ENCODE assay signal across 15 cellular contexts in genomic region chr1:210477328-210477924, GRCh38.
DNase-seq lines count a peak whose midpoint lies in the region; ATAC-seq, FAIRE-seq and TF ChIP-seq lines count a peak whose summit lies in the region.
"Had no signal": no experiment of that assay in that cellular context is flagged by ENCODE, and none has a peak within 500 bp of the region (broad histone marks: within the 10 kb centered on the region; RNA-seq: fewer than 3 reads in every experiment).

No MANE protein-coding gene starts in this region.

- DNase-seq in H54 (ENCODE audit: insufficient read length, low spot score): peak; percentile 3
- peak; percentile 38 for DNase-seq in LNCaP clone FGC (ENCODE audit: low read depth)
- no peak for DNase-seq in neural progenitor cell (ENCODE audit: low spot score)
- DNase-seq in NCI-H1048 (lab: John Stamatoyannopoulos, UW): no peak
- no peak for DNase-seq in activated T-cell treated with anti-CD3 and anti-CD28 coated beads, Interleukin-2, amount 50 U/mL, for 24 hours
- DNase-seq: CD4-positive, alpha-beta memory T cell; NCI-H1417; NCI-H526 treated with DMSO at 0.1 percent for 48 hours had no signal

- H3K4me3 ChIP-seq in LNCaP clone FGC (ENCODE audit: low read depth, low read length) (no peak overlapping the region), neural progenitor cell (no peak overlapping the region)
- H3K4me3 ChIP-seq: skin epidermis had no signal

- no peak for FAIRE-seq in H54 (lab: Jason Lieb, UNC)

- H3K4me1 ChIP-seq in neural progenitor cell: no peaks in the 10 kb centered on the region

- TF ChIP-seq CTCF in LNCaP clone FGC (IDR thresholded peaks at IDR 0.05; ENCODE audit: control insufficient read depth, extremely low read depth, insufficient read depth): 0 out of 2 replicates have a peak, but pooled peaks have one; percentile 25
- peak; percentile 12 for TF ChIP-seq CTCF in neural progenitor cell (IDR thresholded peaks at IDR 0.05)

- H3K27ac Mint-ChIP-seq in neural progenitor cell: no peak overlapping the region
- H3K27ac Mint-ChIP-seq in activated T-cell treated with anti-CD3 and anti-CD28 coated beads, Interleukin-2, amount 50 U/mL, for 24 hours: no peak overlapping the region
- H3K27ac Mint-ChIP-seq: activated naive CD4-positive, alpha-beta T cell treated with anti-CD3 and anti-CD28 coated beads, Interleukin-2, amount 50 U/mL, for 72 hours; CD4-positive, alpha-beta memory T cell; memory B cell had no signal

- H3K4me2 ChIP-seq in neural progenitor cell: no peak overlapping the region

- TF ChIP-seq POLR2A in H54 (IDR thresholded peaks at IDR 0.05; ENCODE audit: low read depth, low read length): no peak

- no peaks in the 10 kb centered on the region for H3K27me3 ChIP-seq in neural progenitor cell

- H3K4me3 Mint-ChIP-seq in neural progenitor cell: no peak overlapping the region
- H3K4me3 Mint-ChIP-seq in activated T-cell treated with anti-CD3 and anti-CD28 coated beads, Interleukin-2, amount 50 U/mL, for 24 hours: no peak overlapping the region
- H3K4me3 Mint-ChIP-seq: CD4-positive, alpha-beta memory T cell; memory B cell had no signal

- no peak overlapping the region for H3K9ac ChIP-seq in neural progenitor cell

- peaks cover 3% of the 10 kb centered on the region for H3K36me3 Mint-ChIP-seq in neural progenitor cell
- H3K36me3 Mint-ChIP-seq in activated T-cell treated with anti-CD3 and anti-CD28 coated beads, Interleukin-2, amount 50 U/mL, for 24 hours (ENCODE audit: low read depth): no peaks in the 10 kb centered on the region
- H3K36me3 Mint-ChIP-seq: activated naive CD4-positive, alpha-beta T cell treated with anti-CD3 and anti-CD28 coated beads, Interleukin-2, amount 50 U/mL, for 72 hours had no signal

- H2AFZ ChIP-seq in neural progenitor cell (replicated peaks): no peak overlapping the region

- no peaks in the 10 kb centered on the region for H3K27me3 Mint-ChIP-seq in neural progenitor cell (ENCODE audit: insufficient read depth, low read depth)
- no peaks in the 10 kb centered on the region for H3K27me3 Mint-ChIP-seq in activated T-cell treated with anti-CD3 and anti-CD28 coated beads, Interleukin-2, amount 50 U/mL, for 24 hours
- H3K27me3 Mint-ChIP-seq: CD4-positive, alpha-beta memory T cell; memory B cell had no signal

- no peaks in the 10 kb centered on the region for H3K9me3 Mint-ChIP-seq in neural progenitor cell
- no peaks in the 10 kb centered on the region for H3K9me3 Mint-ChIP-seq in activated T-cell treated with anti-CD3 and anti-CD28 coated beads, Interleukin-2, amount 50 U/mL, for 24 hours
- H3K9me3 Mint-ChIP-seq: activated naive CD4-positive, alpha-beta T cell treated with anti-CD3 and anti-CD28 coated beads, Interleukin-2, amount 50 U/mL, for 72 hours; CD4-positive, alpha-beta memory T cell; memory B cell had no signal

- no peaks in the 10 kb centered on the region for H3K9me3 ChIP-seq in neural progenitor cell (ENCODE audit: low read depth)

- ATAC-seq in SK-N-SH treated with all-trans-retinoic acid at 6 μM for 48 hours: peak; percentile 77
- no peak for ATAC-seq in GM21825 (IDR thresholded peaks at IDR 0.05; ENCODE audit: unreplicated experiment)
- ATAC-seq: activated naive CD4-positive, alpha-beta T cell treated with anti-CD3 and anti-CD28 coated beads, Interleukin-2, amount 50 U/mL, for 72 hours; esophagus mucosa had no signal

- H4K20me1 ChIP-seq in neural progenitor cell (ENCODE audit: low read depth): no peaks in the 10 kb centered on the region

- H3K27ac ChIP-seq in neural progenitor cell: no peak overlapping the region
- H3K27ac ChIP-seq: skin epidermis, VCaP had no signal

- peaks cover 7% of the 10 kb centered on the region for H3K4me1 Mint-ChIP-seq in neural progenitor cell
- no peaks in the 10 kb centered on the region for H3K4me1 Mint-ChIP-seq in activated T-cell treated with anti-CD3 and anti-CD28 coated beads, Interleukin-2, amount 50 U/mL, for 24 hours (ENCODE audit: low read depth)
- H3K4me1 Mint-ChIP-seq: CD4-positive, alpha-beta memory T cell had no signal

- H3F3A ChIP-seq in neural progenitor cell (ENCODE audit: low read depth): no peaks in the 10 kb centered on the region

- no peaks in the 10 kb centered on the region for H3K36me3 ChIP-seq in neural progenitor cell

- H3K79me2 ChIP-seq in neural progenitor cell (ENCODE audit: low read depth): no peaks in the 10 kb centered on the region

TF ChIP-seq in SK-N-SH treated with all-trans-retinoic acid at 6 μM for 48 hours, 23 proteins besides CTCF, POLR2A, EP300 and RAD21 (continues in another document):
- TF ChIP-seq ZFP3 (CRISPR knock-in tag; IDR thresholded peaks at IDR 0.05): no peak
- no peak for TF ChIP-seq GLIS3 (CRISPR knock-in tag; IDR thresholded peaks at IDR 0.05)
- TF ChIP-seq POU6F1 (CRISPR knock-in tag; IDR thresholded peaks at IDR 0.05; ENCODE audit: borderline replicate concordance, low read depth): no peak
- TF ChIP-seq ZNF70 (CRISPR knock-in tag; IDR thresholded peaks at IDR 0.05): no peak
- no peak for TF ChIP-seq TOX (CRISPR knock-in tag; IDR thresholded peaks at IDR 0.05; ENCODE audit: borderline replicate concordance)
- no peak for TF ChIP-seq ISL1 (CRISPR knock-in tag; IDR thresholded peaks at IDR 0.05)
- TF ChIP-seq, protein P1, sequence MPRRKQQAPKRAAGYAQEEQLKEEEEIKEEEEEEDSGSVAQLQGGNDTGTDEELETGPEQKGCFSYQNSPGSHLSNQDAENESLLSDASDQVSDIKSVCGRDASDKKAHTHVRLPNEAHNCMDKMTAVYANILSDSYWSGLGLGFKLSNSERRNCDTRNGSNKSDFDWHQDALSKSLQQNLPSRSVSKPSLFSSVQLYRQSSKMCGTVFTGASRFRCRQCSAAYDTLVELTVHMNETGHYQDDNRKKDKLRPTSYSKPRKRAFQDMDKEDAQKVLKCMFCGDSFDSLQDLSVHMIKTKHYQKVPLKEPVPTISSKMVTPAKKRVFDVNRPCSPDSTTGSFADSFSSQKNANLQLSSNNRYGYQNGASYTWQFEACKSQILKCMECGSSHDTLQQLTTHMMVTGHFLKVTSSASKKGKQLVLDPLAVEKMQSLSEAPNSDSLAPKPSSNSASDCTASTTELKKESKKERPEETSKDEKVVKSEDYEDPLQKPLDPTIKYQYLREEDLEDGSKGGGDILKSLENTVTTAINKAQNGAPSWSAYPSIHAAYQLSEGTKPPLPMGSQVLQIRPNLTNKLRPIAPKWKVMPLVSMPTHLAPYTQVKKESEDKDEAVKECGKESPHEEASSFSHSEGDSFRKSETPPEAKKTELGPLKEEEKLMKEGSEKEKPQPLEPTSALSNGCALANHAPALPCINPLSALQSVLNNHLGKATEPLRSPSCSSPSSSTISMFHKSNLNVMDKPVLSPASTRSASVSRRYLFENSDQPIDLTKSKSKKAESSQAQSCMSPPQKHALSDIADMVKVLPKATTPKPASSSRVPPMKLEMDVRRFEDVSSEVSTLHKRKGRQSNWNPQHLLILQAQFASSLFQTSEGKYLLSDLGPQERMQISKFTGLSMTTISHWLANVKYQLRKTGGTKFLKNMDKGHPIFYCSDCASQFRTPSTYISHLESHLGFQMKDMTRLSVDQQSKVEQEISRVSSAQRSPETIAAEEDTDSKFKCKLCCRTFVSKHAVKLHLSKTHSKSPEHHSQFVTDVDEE (CRISPR knock-in tag; IDR thresholded peaks at IDR 0.05): no peak
- TF ChIP-seq RARB (CRISPR knock-in tag; IDR thresholded peaks at IDR 0.05): no peak
- TF ChIP-seq BACH2 (CRISPR knock-in tag; IDR thresholded peaks at IDR 0.05; ENCODE audit: borderline replicate concordance): no peak
- no peak for TF ChIP-seq TCF4 (CRISPR knock-in tag; IDR thresholded peaks at IDR 0.05; ENCODE audit: borderline replicate concordance)
- TF ChIP-seq, protein P2, sequence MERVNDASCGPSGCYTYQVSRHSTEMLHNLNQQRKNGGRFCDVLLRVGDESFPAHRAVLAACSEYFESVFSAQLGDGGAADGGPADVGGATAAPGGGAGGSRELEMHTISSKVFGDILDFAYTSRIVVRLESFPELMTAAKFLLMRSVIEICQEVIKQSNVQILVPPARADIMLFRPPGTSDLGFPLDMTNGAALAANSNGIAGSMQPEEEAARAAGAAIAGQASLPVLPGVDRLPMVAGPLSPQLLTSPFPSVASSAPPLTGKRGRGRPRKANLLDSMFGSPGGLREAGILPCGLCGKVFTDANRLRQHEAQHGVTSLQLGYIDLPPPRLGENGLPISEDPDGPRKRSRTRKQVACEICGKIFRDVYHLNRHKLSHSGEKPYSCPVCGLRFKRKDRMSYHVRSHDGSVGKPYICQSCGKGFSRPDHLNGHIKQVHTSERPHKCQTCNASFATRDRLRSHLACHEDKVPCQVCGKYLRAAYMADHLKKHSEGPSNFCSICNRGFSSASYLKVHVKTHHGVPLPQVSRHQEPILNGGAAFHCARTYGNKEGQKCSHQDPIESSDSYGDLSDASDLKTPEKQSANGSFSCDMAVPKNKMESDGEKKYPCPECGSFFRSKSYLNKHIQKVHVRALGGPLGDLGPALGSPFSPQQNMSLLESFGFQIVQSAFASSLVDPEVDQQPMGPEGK (CRISPR knock-in tag; IDR thresholded peaks at IDR 0.05; ENCODE audit: borderline replicate concordance): no peak
- no peak for TF ChIP-seq OSR1 (CRISPR knock-in tag; IDR thresholded peaks at IDR 0.05)
- no peak for TF ChIP-seq ESRRG (CRISPR knock-in tag; IDR thresholded peaks at IDR 0.05)

Comparison
In these comparisons a context has a peak if more than half of its experiments do, and no peak if none do; other contexts are left out.
1. DNase-seq: peak in H54 (single experiment) and LNCaP clone FGC (single experiment); none in neural progenitor cell (single experiment), NCI-H1048 (single experiment) and activated T-cell treated with anti-CD3 and anti-CD28 coated beads, Interleukin-2, amount 50 U/mL, for 24 hours (single experiment).